20 cellular contexts compared by ENCODE assay signal in the genomic region with DNA sequence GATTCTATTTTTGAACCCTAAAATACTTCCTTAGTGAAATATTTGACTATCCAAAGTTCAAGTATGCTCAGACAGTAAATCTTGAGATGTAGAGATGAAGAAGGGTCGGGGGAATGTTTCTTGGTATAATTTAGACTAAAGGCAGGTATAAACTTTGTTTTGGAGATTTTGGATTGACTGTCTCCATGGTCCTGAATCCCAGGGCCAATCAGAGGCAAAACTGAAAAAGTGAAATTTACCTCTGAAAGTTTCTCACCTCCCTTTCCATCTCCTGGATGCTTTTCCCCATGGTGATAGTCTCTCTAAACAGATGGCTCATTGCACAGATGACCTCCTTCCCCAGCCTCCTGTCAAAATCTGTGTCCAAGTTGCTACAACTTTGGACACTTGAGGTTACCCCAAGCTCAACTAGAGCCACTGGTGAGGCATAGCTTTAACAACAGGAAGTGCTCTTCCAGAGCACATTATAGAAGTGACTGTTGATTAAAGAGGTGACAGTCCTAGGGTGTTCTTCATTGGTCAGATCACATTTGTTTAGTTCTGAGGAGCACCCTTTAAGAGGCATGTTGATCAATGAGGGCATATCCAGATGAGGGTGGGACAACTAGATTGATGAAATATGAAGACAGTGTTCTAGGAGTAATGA.
DNase-seq lines count a peak whose midpoint lies in the region; ATAC-seq and TF ChIP-seq lines count a peak whose summit lies in the region.
"Had no signal": no experiment of that assay in that cellular context is flagged by ENCODE, and none has a peak within 500 bp of the region (broad histone marks: within the 10 kb centered on the region; RNA-seq: fewer than 3 reads in every experiment).

No MANE protein-coding gene starts in this region.

- no peak for DNase-seq in activated T-cell treated with anti-CD3 and anti-CD28 coated beads, Interleukin-2, amount 50 U/mL, for 24 hours
- no peak for DNase-seq in activated T-cell treated with anti-CD3 and anti-CD28 coated beads, Interleukin-2, amount 50 U/mL, for 4 hours
- no peak for DNase-seq in activated T-helper 2 cell treated with anti-CD3 and anti-CD28 coated beads, Interferon-gamma antibody, Interleukin-2, Interleukin-4, amounts not matched to agents 10 μg/mL and 5 μg/mL and 100 μg/mL, durations not matched to agents 14 hours and 24 hours and 36 hours (ENCODE audit: low spot score)
- no peak for DNase-seq in stimulated activated naive B cell treated with anti-CD40 and anti-IgM and Interleukin-4, amounts not matched to agents 10 μg/mL and 1 μg/mL and 100 μg/mL, for 72 hours
- DNase-seq in NCI-H2196 treated with DMSO at 0.1 percent for 48 hours (lab: John Stamatoyannopoulos, UW; ENCODE audit: unreplicated experiment) = no peak
- no peak for DNase-seq in DMS153 (lab: John Stamatoyannopoulos, UW)
- DNase-seq: BE2C; COR-L47; DMS79 treated with DMSO at 0.1 percent for 48 hours; KG1; NCI-H1092 treated with DMSO at 0.1 percent for 48 hours; NCI-H146; NCI-H2029; NCI-H226; NCI-H524; NCI-H774; NK-92 treated with Interleukin-12 subunit alpha and Interleukin-12 subunit beta, amount 100 ng/mL, for 24 hours; SHP77 treated with DMSO at 0.1 percent for 48 hours had no signal

- TF ChIP-seq EP300 in Ishikawa (IDR thresholded peaks at IDR 0.05; ENCODE audit: borderline replicate concordance) = no peak

- H3K4me3 Mint-ChIP-seq in activated T-cell treated with anti-CD3 and anti-CD28 coated beads, Interleukin-2, amount 50 U/mL, for 24 hours = no peak overlapping the region
- H3K4me3 Mint-ChIP-seq in activated T-cell treated with anti-CD3 and anti-CD28 coated beads, Interleukin-2, amount 50 U/mL, for 4 hours = no peak overlapping the region
- H3K4me3 Mint-ChIP-seq in activated T-helper 2 cell treated with anti-CD3 and anti-CD28 coated beads, Interferon-gamma antibody, Interleukin-2, Interleukin-4, amounts not matched to agents 10 μg/mL and 5 μg/mL and 100 μg/mL, durations not matched to agents 14 hours and 24 hours and 36 hours (ENCODE audit: low read depth) = no peak overlapping the region
- no peak overlapping the region for H3K4me3 Mint-ChIP-seq in stimulated activated naive B cell treated with anti-CD40 and anti-IgM and Interleukin-4, amounts not matched to agents 10 μg/mL and 1 μg/mL and 100 μg/mL, for 72 hours
- H3K4me3 Mint-ChIP-seq: GM23338 had no signal

- no peak for ATAC-seq in activated T-cell treated with anti-CD3 and anti-CD28 coated beads, Interleukin-2, amount 50 U/mL, for 4 hours
- ATAC-seq in stimulated activated naive B cell treated with anti-CD40 and anti-IgM and Interleukin-4, amounts not matched to agents 10 μg/mL and 1 μg/mL and 100 μg/mL, for 72 hours (replicated peaks) = no peak
- ATAC-seq: GM23338 had no signal

- H3K27me3 Mint-ChIP-seq in activated T-cell treated with anti-CD3 and anti-CD28 coated beads, Interleukin-2, amount 50 U/mL, for 24 hours = no peaks in the 10 kb centered on the region
- H3K27me3 Mint-ChIP-seq in activated T-cell treated with anti-CD3 and anti-CD28 coated beads, Interleukin-2, amount 50 U/mL, for 4 hours (ENCODE audit: low read depth) = no peaks in the 10 kb centered on the region
- no peaks in the 10 kb centered on the region for H3K27me3 Mint-ChIP-seq in activated T-helper 2 cell treated with anti-CD3 and anti-CD28 coated beads, Interferon-gamma antibody, Interleukin-2, Interleukin-4, amounts not matched to agents 10 μg/mL and 5 μg/mL and 100 μg/mL, durations not matched to agents 14 hours and 24 hours and 36 hours (ENCODE audit: low read depth)
- H3K27me3 Mint-ChIP-seq in stimulated activated naive B cell treated with anti-CD40 and anti-IgM and Interleukin-4, amounts not matched to agents 10 μg/mL and 1 μg/mL and 100 μg/mL, for 72 hours = peaks cover 0 to 4% of the 10 kb centered on the region in 2 donors

- H3K36me3 Mint-ChIP-seq in activated T-cell treated with anti-CD3 and anti-CD28 coated beads, Interleukin-2, amount 50 U/mL, for 24 hours (ENCODE audit: low read depth) = peaks cover 43% of the 10 kb centered on the region
- peaks cover 3% of the 10 kb centered on the region for H3K36me3 Mint-ChIP-seq in activated T-cell treated with anti-CD3 and anti-CD28 coated beads, Interleukin-2, amount 50 U/mL, for 4 hours (ENCODE audit: insufficient read depth)
- H3K36me3 Mint-ChIP-seq in activated T-helper 2 cell treated with anti-CD3 and anti-CD28 coated beads, Interferon-gamma antibody, Interleukin-2, Interleukin-4, amounts not matched to agents 10 μg/mL and 5 μg/mL and 100 μg/mL, durations not matched to agents 14 hours and 24 hours and 36 hours (ENCODE audit: low read depth) = peaks cover 84% of the 10 kb centered on the region
- peaks cover 0 to 4% of the 10 kb centered on the region in 2 donors for H3K36me3 Mint-ChIP-seq in stimulated activated naive B cell treated with anti-CD40 and anti-IgM and Interleukin-4, amounts not matched to agents 10 μg/mL and 1 μg/mL and 100 μg/mL, for 72 hours

- peak overlapping the region; percentile 16 for H3K27ac Mint-ChIP-seq in activated T-cell treated with anti-CD3 and anti-CD28 coated beads, Interleukin-2, amount 50 U/mL, for 24 hours
- peak overlapping the region; percentile 67 for H3K27ac Mint-ChIP-seq in activated T-helper 2 cell treated with anti-CD3 and anti-CD28 coated beads, Interferon-gamma antibody, Interleukin-2, Interleukin-4, amounts not matched to agents 10 μg/mL and 5 μg/mL and 100 μg/mL, durations not matched to agents 14 hours and 24 hours and 36 hours
- H3K27ac Mint-ChIP-seq in stimulated activated naive B cell treated with anti-CD40 and anti-IgM and Interleukin-4, amounts not matched to agents 10 μg/mL and 1 μg/mL and 100 μg/mL, for 72 hours = peak overlapping the region; percentile 7
- H3K27ac Mint-ChIP-seq: GM23338 had no signal

- H3K9me3 Mint-ChIP-seq in activated T-cell treated with anti-CD3 and anti-CD28 coated beads, Interleukin-2, amount 50 U/mL, for 24 hours = peaks cover 9% of the 10 kb centered on the region
- no peaks in the 10 kb centered on the region for H3K9me3 Mint-ChIP-seq in activated T-cell treated with anti-CD3 and anti-CD28 coated beads, Interleukin-2, amount 50 U/mL, for 4 hours
- peaks cover 7% of the 10 kb centered on the region for H3K9me3 Mint-ChIP-seq in activated T-helper 2 cell treated with anti-CD3 and anti-CD28 coated beads, Interferon-gamma antibody, Interleukin-2, Interleukin-4, amounts not matched to agents 10 μg/mL and 5 μg/mL and 100 μg/mL, durations not matched to agents 14 hours and 24 hours and 36 hours
- H3K9me3 Mint-ChIP-seq in stimulated activated naive B cell treated with anti-CD40 and anti-IgM and Interleukin-4, amounts not matched to agents 10 μg/mL and 1 μg/mL and 100 μg/mL, for 72 hours = peaks cover 0 to 3% of the 10 kb centered on the region in 2 donors
- H3K9me3 Mint-ChIP-seq: GM23338 had no signal

- intact Hi-C loops in activated T-helper 2 cell treated with anti-CD3 and anti-CD28 coated beads, Interferon-gamma antibody, Interleukin-2, Interleukin-4, amounts not matched to agents 10 μg/mL and 5 μg/mL and 100 μg/mL, durations not matched to agents 14 hours and 24 hours and 36 hours (cut with micrococcal nuclease) = no loop called here

- no peak for TF ChIP-seq RAD21 in Ishikawa (IDR thresholded peaks at IDR 0.05; ENCODE audit: low read depth)

- peaks cover 83% of the 10 kb centered on the region for H3K4me1 Mint-ChIP-seq in activated T-cell treated with anti-CD3 and anti-CD28 coated beads, Interleukin-2, amount 50 U/mL, for 24 hours (ENCODE audit: low read depth)
- peaks cover 57% of the 10 kb centered on the region for H3K4me1 Mint-ChIP-seq in activated T-cell treated with anti-CD3 and anti-CD28 coated beads, Interleukin-2, amount 50 U/mL, for 4 hours (ENCODE audit: low read depth)
- peaks cover 68% of the 10 kb centered on the region for H3K4me1 Mint-ChIP-seq in activated T-helper 2 cell treated with anti-CD3 and anti-CD28 coated beads, Interferon-gamma antibody, Interleukin-2, Interleukin-4, amounts not matched to agents 10 μg/mL and 5 μg/mL and 100 μg/mL, durations not matched to agents 14 hours and 24 hours and 36 hours (ENCODE audit: low read depth)
- H3K4me1 Mint-ChIP-seq in stimulated activated naive B cell treated with anti-CD40 and anti-IgM and Interleukin-4, amounts not matched to agents 10 μg/mL and 1 μg/mL and 100 μg/mL, for 72 hours = peaks cover 13 to 15% of the 10 kb centered on the region in 2 donors

TF ChIP-seq in Ishikawa, 13 proteins besides CTCF, POLR2A, EP300 and RAD21 (continues in another document):
- TF ChIP-seq ZBTB7A (IDR thresholded peaks at IDR 0.05; ENCODE audit: low read depth) (no peak), EGR1 (IDR thresholded peaks at IDR 0.05) (no peak), REST (IDR thresholded peaks at IDR 0.05; ENCODE audit: low read depth) (peak; percentile 44; the same call in 1 of the 2 replicates), CREB1 (IDR thresholded peaks at IDR 0.05; ENCODE audit: low read depth) (no peak)
- TF ChIP-seq, protein P1, sequence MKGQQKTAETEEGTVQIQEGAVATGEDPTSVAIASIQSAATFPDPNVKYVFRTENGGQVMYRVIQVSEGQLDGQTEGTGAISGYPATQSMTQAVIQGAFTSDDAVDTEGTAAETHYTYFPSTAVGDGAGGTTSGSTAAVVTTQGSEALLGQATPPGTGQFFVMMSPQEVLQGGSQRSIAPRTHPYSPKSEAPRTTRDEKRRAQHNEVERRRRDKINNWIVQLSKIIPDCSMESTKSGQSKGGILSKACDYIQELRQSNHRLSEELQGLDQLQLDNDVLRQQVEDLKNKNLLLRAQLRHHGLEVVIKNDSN (IDR thresholded peaks at IDR 0.05) = no peak

Comparison
In these comparisons a context has a peak if more than half of its experiments do, and no peak if none do; other contexts are left out.
1. H3K27ac Mint-ChIP-seq: peak in every context shown above with its lines; median percentile 67 in activated T-helper 2 cell treated with anti-CD3 and anti-CD28 coated beads, Interferon-gamma antibody, Interleukin-2, Interleukin-4, amounts not matched to agents 10 μg/mL and 5 μg/mL and 100 μg/mL, durations not matched to agents 14 hours and 24 hours and 36 hours; 16 in activated T-cell treated with anti-CD3 and anti-CD28 coated beads, Interleukin-2, amount 50 U/mL, for 24 hours; 7 in stimulated activated naive B cell treated with anti-CD40 and anti-IgM and Interleukin-4, amounts not matched to agents 10 μg/mL and 1 μg/mL and 100 μg/mL, for 72 hours.